Comparison of ENCODE assay signal across 8 cellular contexts in genomic region chr15:34101366-34102174, GRCh38. TPM values are rescaled to one million over a fixed set of nuclear protein-coding genes. Genes with fewer than 3 reads are reported as not detected.
DNase-seq lines count a peak whose midpoint lies in the region; ATAC-seq and TF ChIP-seq lines count a peak whose summit lies in the region.

Gene EMC7 (minus strand): TSS chr15:34101862. CDS start chr15:34101839, 23 bp downstream.
Gene PGBD4 (plus strand): TSS chr15:34102083. CDS start chr15:34102532, 449 bp downstream.

- H3K4me3 ChIP-seq in fibroblast of pulmonary artery (replicated peaks; ENCODE audit: low read depth, low read length), result peak within 1 kb of the TSS; percentile 99

- no peak within 1 kb of the TSS for H2BK120ac ChIP-seq in H9 (ENCODE audit: low read depth, low read length, poor library complexity, severe bottlenecking)

- TF ChIP-seq POLR2A in Raji (IDR thresholded peaks at IDR 0.05; ENCODE audit: insufficient read depth, low read depth, low read length), result peak; percentile 89

- no peak within 1 kb of the TSS for H4K5ac ChIP-seq in H9 (ENCODE audit: insufficient read length, low read depth, low read length)

- H3K36me3 Mint-ChIP-seq in H9 (ENCODE audit: insufficient read depth in 1 of 3, low read depth in 3 of 3) (peaks cover 2 to 7% (median 4%) of the 10 kb centered on the region in 3 experiments; a peak in 2 of 7 replicates), natural killer cell (no peaks in the 10 kb centered on the region)

- H3K9me3 Mint-ChIP-seq in H9 (no peaks in the 10 kb centered on the region), natural killer cell (no peaks in the 10 kb centered on the region)

- H3K23me2 ChIP-seq in H9 (ENCODE audit: insufficient read length, low read depth, low read length, poor library complexity, severe bottlenecking), result peaks cover 8% of the 10 kb centered on the region

- no peak within 1 kb of the TSS for H3T11ph ChIP-seq in H9 (ENCODE audit: low read length)

- H4K8ac ChIP-seq in H9 (replicated peaks; ENCODE audit: insufficient read length, low read depth, low read length), result no peak within 1 kb of the TSS

- no peak within 1 kb of the TSS; the same call in 1 of the 2 replicates for H2BK15ac ChIP-seq in H9 (ENCODE audit: low read depth, low read length)

- H3K4me1 ChIP-seq in ES-I3 (ENCODE audit: insufficient read depth, low read length) (no peaks in the 10 kb centered on the region), H9 (ENCODE audit: insufficient read depth, low read length) (no peaks in the 10 kb centered on the region)

- H2AFZ ChIP-seq in H9 (ENCODE audit: low read length), result no peak within 1 kb of the TSS

- peak; percentile 95 to 99 (median 98) for ATAC-seq in natural killer cell

- H3K4me3 Mint-ChIP-seq in H9 (peak within 1 kb of the TSS; percentile 100), natural killer cell (peak within 1 kb of the TSS; percentile 96)

- H3K27me3 Mint-ChIP-seq in H9 (ENCODE audit: low read depth) (no peaks in the 10 kb centered on the region), natural killer cell (ENCODE audit: low read depth in 2 of 2) (no peaks in the 10 kb centered on the region)

- peak within 1 kb of the TSS; percentile 86 for H3K14ac ChIP-seq in H9 (ENCODE audit: insufficient read depth, low read length)

- H3K27ac ChIP-seq in H9 (ENCODE audit: insufficient read length, low read depth, low read length), result no peak within 1 kb of the TSS

- peak within 1 kb of the TSS; percentile 74 for H3K9ac ChIP-seq in ES-I3 (ENCODE audit: low read depth, low read length)
- H3K9ac ChIP-seq in H9 (ENCODE audit: extremely low read depth, insufficient read length, low read length), result peak within 1 kb of the TSS; percentile 91

- peak within 1 kb of the TSS; percentile 80 for H3K18ac ChIP-seq in H9 (ENCODE audit: insufficient read length, low read depth, low read length)

- no peak within 1 kb of the TSS for H3K23ac ChIP-seq in H9 (ENCODE audit: insufficient read length, low read depth, low read length)

- H3K9me3 ChIP-seq in ES-I3 (ENCODE audit: control insufficient read depth, insufficient read depth, low read length) (no peaks in the 10 kb centered on the region), H9 (ENCODE audit: control insufficient read depth, low read depth, low read length) (no peaks in the 10 kb centered on the region)

- no peak within 1 kb of the TSS for H4K91ac ChIP-seq in H9 (ENCODE audit: insufficient read length, low read depth, low read length)

- H3K4me1 Mint-ChIP-seq in H9 (peaks cover 10 to 18% of the 10 kb centered on the region in 2 experiments; a peak in 3 of 4 replicates), natural killer cell (peaks cover 35% of the 10 kb centered on the region in 2 donors)

- H3K79me1 ChIP-seq in H9 (ENCODE audit: insufficient read depth, low read depth, low read length, poor library complexity, severe bottlenecking), result no peaks in the 10 kb centered on the region

- no peaks in the 10 kb centered on the region; the same call in none of the 2 replicates for H3K36me3 ChIP-seq in ES-I3 (ENCODE audit: insufficient read depth, low read length)

- H3K4ac ChIP-seq in H9 (ENCODE audit: low read depth, low read length), result no peak within 1 kb of the TSS

- whole genome bisulfite sequencing in H9 (ENCODE audit: extremely low coverage, insufficient read length, low lambda C conversion rate), result no CpG with 5 or more reads among the region's 48 CpGs

- peak within 1 kb of the TSS; percentile 95 for H3K4me2 ChIP-seq in H9 (ENCODE audit: insufficient read depth, insufficient read length, low read length)

- peaks cover 7% of the 10 kb centered on the region; the same call in 1 of the 2 replicates for H3K79me2 ChIP-seq in H9 (ENCODE audit: insufficient read depth, low read length)

- no peak within 1 kb of the TSS for H2AK5ac ChIP-seq in H9 (ENCODE audit: insufficient read length, low read length)

- H3K27ac Mint-ChIP-seq in H9 (peak within 1 kb of the TSS; percentile 99 to 100 (median 99)), natural killer cell (peak within 1 kb of the TSS; percentile 99 to 100)

- intact Hi-C loops in natural killer cell (cut with micrococcal nuclease), result loop anchor here (1.0 to 5.0 kb wide), 4 partner anchors 63 to 265 kb away; partner anchors contain the start of genes AVEN, EMC4, LPCAT4 and SLC12A6

- no peaks in the 10 kb centered on the region for H3K27me3 ChIP-seq in H9 (ENCODE audit: insufficient read depth, low read length)

- no peak within 1 kb of the TSS for H2BK12ac ChIP-seq in H9 (ENCODE audit: insufficient read length, low read depth, low read length)

- no peaks in the 10 kb centered on the region for H4K20me1 ChIP-seq in H9 (ENCODE audit: control insufficient read depth, insufficient read depth, insufficient read length)

- no peak for TF ChIP-seq CTCF in H9 (conservative IDR thresholded peaks at IDR 0.05)
- no peak for TF ChIP-seq CTCF in fibroblast of pulmonary artery (IDR thresholded peaks at IDR 0.05; ENCODE audit: low read length, missing control alignments)
- TF ChIP-seq CTCF in natural killer cell (IDR thresholded peaks at IDR 0.05), result no peak

- peak; percentile 99 for DNase-seq in H9
- peak; percentile 99 for DNase-seq in M059J (ENCODE audit: low read depth)
- DNase-seq in activated effector memory CD4-positive, alpha-beta T cell treated with anti-CD3 and anti-CD28 coated beads, Interleukin-2, amount 50 U/mL, for 16 hours, result peak; percentile 100
- peak; percentile 100 for DNase-seq in fibroblast of pulmonary artery (ENCODE audit: low read depth)
- DNase-seq in natural killer cell, result peak; percentile 99
- DNase-seq in stimulated activated naive CD4-positive, alpha-beta T cell (lab: John Stamatoyannopoulos, UW), result peak; percentile 96 to 99 (median 98)

- H3K56ac ChIP-seq in H9 (ENCODE audit: insufficient read length, low read depth, low read length), result no peak within 1 kb of the TSS

- no peak within 1 kb of the TSS for H2BK20ac ChIP-seq in H9 (ENCODE audit: low read depth, low read length, poor library complexity, severe bottlenecking)

- no peak within 1 kb of the TSS for H2BK5ac ChIP-seq in H9 (ENCODE audit: insufficient read length, low read length)

RNA-seq across cellular contexts. Expression of gene EMC7, which starts in this region (rescaled TPM):
- 55.6 and 61.5 TPM in 2 replicates for total RNA-seq in H9 (2021)
- total RNA-seq in M059J (2014; rRNA removed; shearing (Covaris generic)), result 59.4 and 60.2 TPM in 2 replicates
- total RNA-seq in natural killer cell, result 10 to 100 TPM; 55.9 to 60.8 (median 59.6) TPM

RNA-seq across cellular contexts. Expression of gene PGBD4, which starts in this region (rescaled TPM):
- 0.94 and 1.2 TPM in 2 replicates for total RNA-seq in H9 (2021)
- total RNA-seq in M059J (2014; rRNA removed; shearing (Covaris generic)), result 0.10 and 0.74 TPM in 2 replicates
- 1 to 10 TPM; 3.2 to 4.2 (median 4.0) TPM for total RNA-seq in natural killer cell
